20 cellular contexts compared by ENCODE assay signal in genomic region chr10:89518108-89518507, GRCh38. TPM values are rescaled to one million over a fixed set of nuclear protein-coding genes. Genes with fewer than 3 reads are reported as not detected.
A peak's percentile ranks its signal among the peaks of the same experiment; 100 is the strongest.
DNase-seq lines count a peak whose midpoint lies in the region; ATAC-seq and TF ChIP-seq lines count a peak whose summit lies in the region.
"Had no signal": no experiment of that assay in that cellular context is flagged by ENCODE, and none has a peak within 500 bp of the region (broad histone marks: within the 10 kb centered on the region; RNA-seq: fewer than 3 reads in every experiment).

No MANE protein-coding gene starts in this region.

- no peak for TF ChIP-seq CTCF in heart left ventricle (IDR thresholded peaks at IDR 0.05)
- no peak for TF ChIP-seq CTCF in heart right ventricle (IDR thresholded peaks at IDR 0.05)
- TF ChIP-seq CTCF in sigmoid colon (IDR thresholded peaks at IDR 0.05), result no peak
- no peak for TF ChIP-seq CTCF in GM10248 (IDR thresholded peaks at IDR 0.05; ENCODE audit: control extremely low read depth, extremely low read depth, low read depth, missing control alignments)

- no peak overlapping the region for H3K4me3 ChIP-seq in heart left ventricle
- no peak overlapping the region for H3K4me3 ChIP-seq in heart right ventricle
- no peak overlapping the region for H3K4me3 ChIP-seq in sigmoid colon
- H3K4me3 ChIP-seq: A549, gastroesophageal sphincter had no signal

- TF ChIP-seq POLR2A in heart left ventricle (IDR thresholded peaks at IDR 0.05) (no peak), sigmoid colon (IDR thresholded peaks at IDR 0.05) (no peak)

- H3K36me3 ChIP-seq in heart left ventricle (no peaks in the 10 kb centered on the region), heart right ventricle (no peaks in the 10 kb centered on the region), sigmoid colon (no peaks in the 10 kb centered on the region)
- H3K36me3 ChIP-seq: gastroesophageal sphincter, neutrophil had no signal

- no peaks in the 10 kb centered on the region for H3K9me3 ChIP-seq in heart left ventricle
- no peaks in the 10 kb centered on the region for H3K9me3 ChIP-seq in heart right ventricle
- H3K9me3 ChIP-seq in sigmoid colon, result no peaks in the 10 kb centered on the region
- H3K9me3 ChIP-seq: A549, gastroesophageal sphincter, neutrophil had no signal

- POLR2A ChIA-PET in GM10248 (lab: Yijun Ruan, JAX), result no interaction called here

- TF ChIP-seq EP300 in sigmoid colon (IDR thresholded peaks at IDR 0.05), result no peak

- ATAC-seq in heart left ventricle, result peak in 2 of 4 donors; percentile 1 to 44
- ATAC-seq in heart right ventricle, result peak in 2 of 8 donors; percentile 15 to 53
- no peak for ATAC-seq in left colon
- ATAC-seq: activated CD8-positive, alpha-beta T cell treated with anti-CD3 and anti-CD28 coated beads for 36 hours; gastroesophageal sphincter; sciatic nerve had no signal

- DNase-seq in heart left ventricle (peak in 4 of 5 donors; percentile 39 to 64 (median 57)), cardiac septum (ENCODE audit: low spot score) (no peak), heart right ventricle (peak in 1 of 2 donors; percentile 28), sigmoid colon (no peak), GM10248 (ENCODE audit: extremely low spot score) (no peak), NCI-H2081 (lab: John Stamatoyannopoulos, UW) (no peak), left colon (no peak), NCI-H2196 treated with DMSO at 0.1 percent for 48 hours (lab: John Stamatoyannopoulos, UW; ENCODE audit: unreplicated experiment) (no peak)
- DNase-seq: activated CD8-positive, alpha-beta T cell treated with anti-CD3 and anti-CD28 coated beads for 36 hours; activated T-cell treated with anti-CD3 and anti-CD28 coated beads, Interleukin-2, amount 50 U/mL, for 48 hours; CD4-positive, alpha-beta memory T cell; DMS79 treated with DMSO at 0.1 percent for 48 hours; KG1; NCI-H1105; stimulated activated CD4-positive, alpha-beta T cell treated with anti-CD3 and anti-CD28 coated beads, Interleukin-4, amount 100 ng/mL, for 1 hour had no signal

- H3K27me3 ChIP-seq in heart left ventricle (no peaks in the 10 kb centered on the region), heart right ventricle (no peaks in the 10 kb centered on the region), sigmoid colon (no peaks in the 10 kb centered on the region)
- H3K27me3 ChIP-seq: gastroesophageal sphincter had no signal

- intact Hi-C loops in heart left ventricle (cut with DNase I), result loop anchor here in 5 of 10 donors (5.0 kb wide), 2 partner anchors 36 to 41 kb away; no protein-coding TSS in a partner anchor
- intact Hi-C loops in cardiac septum (cut with DNase I), result loop anchor here (2.0 kb wide), 1 partner anchor 37 kb away; no protein-coding TSS in a partner anchor
- intact Hi-C loops in heart right ventricle (cut with DNase I), result loop anchor here in 4 of 10 donors (5.0 kb wide), 2 partner anchors 36 to 41 kb away; no protein-coding TSS in a partner anchor
- intact Hi-C loops in sigmoid colon (cut with DNase I), result loop anchor here (5.0 kb wide), 1 partner anchor 36 kb away; no protein-coding TSS in a partner anchor
- intact Hi-C loops in left colon (cut with DNase I, micrococcal nuclease), result no loop called here

- H3K27ac ChIP-seq in heart left ventricle (peak overlapping the region; percentile 6 to 92 (median 82)), heart right ventricle (peak overlapping the region; percentile 28 to 92 (median 70)), sigmoid colon (peak overlapping the region; percentile 35 to 68 (median 41))
- H3K27ac ChIP-seq: A549, neutrophil had no signal

- CTCF ChIA-PET in GM10248 (lab: Yijun Ruan, JAX), result no interaction called here

- H3K4me1 ChIP-seq in heart left ventricle, result peaks cover 6 to 78% (median 26%) of the 10 kb centered on the region in 12 donors
- H3K4me1 ChIP-seq in heart right ventricle, result peaks cover 4 to 86% (median 29%) of the 10 kb centered on the region in 9 donors
- H3K4me1 ChIP-seq in sigmoid colon, result peaks cover 0 to 34% (median 24%) of the 10 kb centered on the region in 4 donors

- WGBS in heart left ventricle, 4 donors, result 18 to 38% (median 32%) methylated on average over 3 of the region's 3 CpGs
- WGBS in heart right ventricle, 2 donors, result 27 to 36% methylated on average over 3 of the region's 3 CpGs
- 84 to 87% methylated on average over 3 of the region's 3 CpGs for WGBS in sigmoid colon, 2 donors

RNA-seq across cellular contexts. Expression of gene SLC16A12, which starts 17.3 kb away (rescaled TPM):
- total RNA-seq in heart left ventricle, result 1 to 10 TPM; 2.0 to 6.6 (median 2.9) TPM
- polyA plus RNA-seq in heart left ventricle, result 1 to 10 TPM; 1.7 to 4.3 TPM
- total RNA-seq in cardiac septum, result 3.1 TPM
- 1 to 10 TPM; 1.8 to 3.6 (median 2.8) TPM for total RNA-seq in heart right ventricle
- 1 to 10 TPM; 1.9 to 2.3 TPM for polyA plus RNA-seq in heart right ventricle
- total RNA-seq in sigmoid colon, result 1 to 10 TPM; 1.1 to 3.9 (median 2.2) TPM
- polyA plus RNA-seq in sigmoid colon, result under 1 TPM in 2 of 3 donors, not detected in 1; 0.13 to 0.23 TPM
- total RNA-seq in left colon, result under 1 TPM; 0.34 to 0.78 TPM
- total RNA-seq: activated CD8-positive, alpha-beta T cell treated with anti-CD3 and anti-CD28 coated beads for 36 hours; CD4-positive, alpha-beta memory T cell; T-helper 1 cell treated with Interleukin-12 subunit alpha and Interleukin-12 subunit beta and Interleukin-4 antibody, amounts not matched to agents 30 ng/mL and 1 ng/mL, for 36 hours had no signal
- polyA plus RNA-seq: CD4-positive, alpha-beta memory T cell had no signal

Comparison
In these comparisons a context has a peak if more than half of its experiments do, and no peak if none do; other contexts are left out.
1. DNase-seq: peak in heart left ventricle (4 of 5); none in cardiac septum (single experiment), sigmoid colon (single experiment), GM10248 (single experiment), NCI-H2081 (0 of 2), left colon (0 of 2) and NCI-H2196 treated with DMSO at 0.1 percent for 48 hours (single experiment).
2. intact Hi-C loops: an anchor here in cardiac septum (2.0 kb wide) and sigmoid colon (5.0 kb wide); none called in left colon.
3. Peak in every context shown above with its lines, with median percentiles within 50 percentile points of each other: H3K27ac ChIP-seq.